Comparison of ENCODE assay signal across 22 cellular contexts in the genomic region with DNA sequence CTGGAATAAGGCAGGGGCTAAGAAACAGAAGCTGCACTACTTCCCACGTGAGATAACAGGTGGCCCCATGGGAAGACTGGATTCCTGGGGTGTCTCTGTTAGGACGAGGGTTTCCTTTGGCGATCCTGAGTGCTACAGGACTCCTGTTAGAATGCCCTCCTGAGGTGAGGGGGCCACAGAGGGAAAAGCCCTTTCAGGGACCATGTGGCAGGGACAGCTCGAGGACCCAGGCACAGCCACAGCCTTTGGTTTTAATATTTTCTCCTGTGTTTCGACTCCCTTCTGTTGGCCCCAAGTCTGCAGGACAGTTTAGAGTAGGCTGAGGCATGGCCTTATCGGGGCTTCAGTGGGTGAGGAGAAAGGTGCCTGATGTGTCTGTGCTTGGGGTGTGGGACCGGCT. TPM values are rescaled to one million over a fixed set of nuclear protein-coding genes. Genes with fewer than 3 reads are reported as not detected.
A peak's percentile ranks its signal among the peaks of the same experiment; 100 is the strongest.
DNase-seq lines count a peak whose midpoint lies in the region; ATAC-seq and TF ChIP-seq lines count a peak whose summit lies in the region.
"Had no signal": no experiment of that assay in that cellular context is flagged by ENCODE, and none has a peak within 500 bp of the region (broad histone marks: within the 10 kb centered on the region; RNA-seq: fewer than 3 reads in every experiment).

No MANE protein-coding gene starts in this region.

- WGBS in endodermal cell (ENCODE audit: insufficient coverage in 1 of 2, insufficient read length in 1 of 2), 2 experiments = 85 to 91% methylated on average over 4 to 7 of the region's 7 CpGs

- POLR2A ChIA-PET in HEK293 (lab: Yijun Ruan, JAX) = no interaction called here

- H3K4me3 ChIP-seq in HEK293 (ENCODE audit: low read depth, low read length) (no peak overlapping the region), endodermal cell (ENCODE audit: low read length) (no peak overlapping the region)
- H3K4me3 ChIP-seq: A549, GM12878, GM23248 had no signal

- H3K9me3 Mint-ChIP-seq in endodermal cell (no peaks in the 10 kb centered on the region), nephron (no peaks in the 10 kb centered on the region), CD14-positive monocyte (no peaks in the 10 kb centered on the region)
- H3K9me3 Mint-ChIP-seq: CD4-positive, CD25-positive, alpha-beta regulatory T cell; CD8-positive, alpha-beta T cell; H9 had no signal

- TF ChIP-seq CTCF in HEK293 (tag by site-specific recombination; IDR thresholded peaks at IDR 0.05) (no peak), endodermal cell (conservative IDR thresholded peaks at IDR 0.05) (no peak), nephron (IDR thresholded peaks at IDR 0.05; ENCODE audit: unreplicated experiment in 3 of 3) (no peak), CD14-positive monocyte (IDR thresholded peaks at IDR 0.05) (no peak)

- H3K4me1 ChIP-seq in HEK293 (ENCODE audit: control insufficient read depth, insufficient read depth, low read length) = no peaks in the 10 kb centered on the region
- H3K4me1 ChIP-seq in endodermal cell (ENCODE audit: control insufficient read depth, insufficient read depth, low read length) = peaks cover 5% of the 10 kb centered on the region
- H3K4me1 ChIP-seq: Caco-2 had no signal

- DNase-seq in endodermal cell = peak; percentile 45
- DNase-seq in CD14-positive monocyte (ENCODE audit: low spot score) = no peak
- no peak for DNase-seq in stimulated activated CD4-positive, alpha-beta T cell treated with anti-CD3 and anti-CD28 coated beads, Interleukin-12 subunit alpha, Interleukin-12 subunit beta, amount 100 ng/mL, for 4 hours
- DNase-seq: 8988T; ACHN; AML-193; C1 segment of cervical spinal cord; Caco-2; CD4-positive, CD25-positive, alpha-beta regulatory T cell; CD8-positive, alpha-beta T cell; DMS79; EL; GDM1; GM23248; H9 had no signal

- no peak overlapping the region for H3K4me3 Mint-ChIP-seq in endodermal cell
- no peak overlapping the region for H3K4me3 Mint-ChIP-seq in nephron
- H3K4me3 Mint-ChIP-seq in CD14-positive monocyte = no peak overlapping the region
- H3K4me3 Mint-ChIP-seq: CD4-positive, CD25-positive, alpha-beta regulatory T cell; CD8-positive, alpha-beta T cell had no signal

- no peak overlapping the region for H3K27ac Mint-ChIP-seq in endodermal cell
- peak overlapping the region in 2 of 3 experiments; percentile 60 to 76 for H3K27ac Mint-ChIP-seq in nephron
- no peak overlapping the region for H3K27ac Mint-ChIP-seq in CD14-positive monocyte
- H3K27ac Mint-ChIP-seq: CD4-positive, CD25-positive, alpha-beta regulatory T cell; CD8-positive, alpha-beta T cell had no signal

- no peak overlapping the region for H3K9ac ChIP-seq in endodermal cell (ENCODE audit: extremely low read depth, low read length, poor library complexity, severe bottlenecking)
- H3K9ac ChIP-seq: GM23248 had no signal

- H3K27me3 Mint-ChIP-seq in endodermal cell (ENCODE audit: insufficient read depth) (no peaks in the 10 kb centered on the region), nephron (ENCODE audit: low read depth) (peaks cover 14% of the 10 kb centered on the region), CD14-positive monocyte (ENCODE audit: low read depth in 3 of 3) (peaks cover 0 to 5% (median 0%) of the 10 kb centered on the region in 3 donors)

- CTCF ChIA-PET in HEK293 (lab: Yijun Ruan, JAX) = interaction anchor here (0.7 kb wide), 1 partner anchor 21 kb away, joined by 4 read pairs; no protein-coding TSS in a partner anchor

- intact Hi-C loops in CD14-positive monocyte (cut with micrococcal nuclease) = no loop called here

- H3K4me1 Mint-ChIP-seq in endodermal cell = peaks cover 24% of the 10 kb centered on the region
- peaks cover 27% of the 10 kb centered on the region for H3K4me1 Mint-ChIP-seq in nephron
- peaks cover 15% of the 10 kb centered on the region for H3K4me1 Mint-ChIP-seq in CD14-positive monocyte
- H3K4me1 Mint-ChIP-seq: CD4-positive, CD25-positive, alpha-beta regulatory T cell had no signal

- H3K36me3 ChIP-seq in HEK293 (ENCODE audit: control insufficient read depth in 2 of 2, insufficient read depth in 1 of 2, low read length in 2 of 2) = peaks cover 0 to 18% of the 10 kb centered on the region in 2 experiments; a peak in 2 of 3 replicates
- no peaks in the 10 kb centered on the region for H3K36me3 ChIP-seq in endodermal cell (ENCODE audit: control insufficient read depth, insufficient read depth, low read length)

- H3K27ac ChIP-seq in HEK293 (ENCODE audit: extremely low read depth, low read depth, low read length) (no peak overlapping the region), endodermal cell (ENCODE audit: low read depth, low read length) (no peak overlapping the region)
- H3K27ac ChIP-seq: GM23248 had no signal

- H3K36me3 Mint-ChIP-seq in endodermal cell (ENCODE audit: low read depth) = peaks cover 1% of the 10 kb centered on the region
- no peaks in the 10 kb centered on the region for H3K36me3 Mint-ChIP-seq in nephron (ENCODE audit: low read depth)
- H3K36me3 Mint-ChIP-seq in CD14-positive monocyte = no peaks in the 10 kb centered on the region
- H3K36me3 Mint-ChIP-seq: CD4-positive, CD25-positive, alpha-beta regulatory T cell; CD8-positive, alpha-beta T cell had no signal

- ATAC-seq in HG03442 (IDR thresholded peaks at IDR 0.05; ENCODE audit: unreplicated experiment) = no peak
- ATAC-seq in HG03196 (IDR thresholded peaks at IDR 0.05; ENCODE audit: unreplicated experiment) = no peak
- ATAC-seq: A549; CD8-positive, alpha-beta T cell; GM12878; HCT116 had no signal

- H3K9me3 ChIP-seq in HEK293 (ENCODE audit: control insufficient read depth, insufficient read depth, low read depth, low read length) (no peaks in the 10 kb centered on the region), endodermal cell (ENCODE audit: control insufficient read depth, low read length) (no peaks in the 10 kb centered on the region)
- H3K9me3 ChIP-seq: A549, Caco-2 had no signal

- H3K27me3 ChIP-seq in endodermal cell (ENCODE audit: control insufficient read depth, insufficient read depth, low read length, poor library complexity, severe bottlenecking) = no peaks in the 10 kb centered on the region

TF ChIP-seq in HEK293, 187 proteins besides CTCF, POLR2A, EP300 and RAD21:
- TF ChIP-seq SCRT1 (tag by site-specific recombination; IDR thresholded peaks at IDR 0.05; ENCODE audit: borderline replicate concordance) (0 out of 2 replicates have a peak, but pooled peaks have one; percentile 18), ZNF112 (tag by site-specific recombination; IDR thresholded peaks at IDR 0.05) (no peak)

RNA-seq across cellular contexts. Expression of a gene that starts 12.6 kb away (rescaled TPM):
- total RNA-seq in endodermal cell = 10 to 100 TPM; 12.8 to 20.7 TPM
- 2.1 TPM for polyA plus RNA-seq in endodermal cell (2013, experiment 1 of 2)
- polyA plus RNA-seq in endodermal cell (2013, experiment 2 of 2) = 4.3 TPM
- not detected for polyA plus RNA-seq in CD14-positive monocyte
- total RNA-seq: CD4-positive, CD25-positive, alpha-beta regulatory T cell; CD8-positive, alpha-beta T cell; GM23248 had no signal

Comparison
In these comparisons a context has a peak if more than half of its experiments do, and no peak if none do; other contexts are left out.
1. H3K27ac Mint-ChIP-seq: peak in nephron (2 of 3); none in endodermal cell (single experiment) and CD14-positive monocyte (0 of 7).